ENCODE assay signal across 8 cellular contexts in the genomic region with DNA sequence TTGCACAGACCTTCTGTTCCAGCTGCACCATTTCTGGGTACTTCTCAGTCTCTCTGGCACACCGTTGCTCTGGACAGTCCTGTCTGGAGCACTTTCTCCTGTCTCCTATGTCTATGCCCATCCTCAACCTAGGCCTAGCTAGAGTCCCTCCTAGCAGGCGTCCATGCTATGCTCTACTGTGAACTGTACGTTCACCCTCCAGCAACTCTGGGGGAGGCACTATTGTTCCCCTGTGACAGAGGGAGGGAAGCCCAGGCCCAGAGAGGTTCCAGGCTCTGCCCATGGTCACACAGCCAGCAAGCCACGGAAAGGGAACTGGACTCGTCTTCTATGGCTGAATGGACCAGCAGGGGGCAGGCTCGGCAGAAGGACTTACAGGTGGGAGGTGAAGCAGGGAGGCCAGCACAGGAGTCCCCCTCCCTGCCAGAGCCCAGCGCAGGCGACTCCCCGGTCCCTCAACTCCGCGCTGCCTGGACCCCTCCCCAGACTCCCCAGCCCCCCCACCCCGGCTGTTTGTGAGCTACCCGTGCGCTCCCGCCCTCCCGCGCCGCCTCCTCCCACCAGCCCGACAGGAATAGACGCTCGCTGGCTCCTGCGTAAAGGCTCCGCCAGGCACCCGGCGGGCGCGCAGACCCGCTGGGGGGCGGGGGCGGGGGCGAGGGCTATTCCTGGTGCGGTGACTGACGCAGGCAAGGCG.
A peak's percentile ranks its signal among the peaks of the same experiment; 100 is the strongest.
DNase-seq lines count a peak whose midpoint lies in the region; ATAC-seq lines count a peak whose summit lies in the region.

No MANE protein-coding gene starts in this region.

- H3K4me1 Mint-ChIP-seq in effector memory CD8-positive, alpha-beta T cell (ENCODE audit: low read depth in 2 of 2) = peaks cover 8% of the 10 kb centered on the region in 2 donors
- peaks cover 14% of the 10 kb centered on the region for H3K4me1 Mint-ChIP-seq in stimulated activated memory B cell treated with anti-CD40 and anti-IgM and Interleukin-4, amounts not matched to agents 10 μg/mL and 1 μg/mL and 100 μg/mL, for 72 hours

- H3K9me3 Mint-ChIP-seq in effector memory CD8-positive, alpha-beta T cell = no peaks in the 10 kb centered on the region
- no peaks in the 10 kb centered on the region for H3K9me3 Mint-ChIP-seq in stimulated activated memory B cell treated with anti-CD40 and anti-IgM and Interleukin-4, amounts not matched to agents 10 μg/mL and 1 μg/mL and 100 μg/mL, for 72 hours

- DNase-seq in DMS 273 (lab: John Stamatoyannopoulos, UW; ENCODE audit: unreplicated experiment) (peak; percentile 71), DMS 273 treated with DMSO at 0.1 percent for 48 hours (lab: John Stamatoyannopoulos, UW) (no peak), NCI-H1694 (lab: John Stamatoyannopoulos, UW) (peak; percentile 44), middle frontal gyrus (ENCODE audit: extremely low spot score, low spot score) (peak; percentile 42), dedifferentiated amniotic fluid mesenchymal stem cell (ENCODE audit: extremely low spot score) (no peak)
- peak; percentile 76 to 83 for DNase-seq in activated CD4-positive, alpha-beta T cell treated with anti-CD3 and anti-CD28 coated beads, Interleukin-2, amount 50 U/mL, for 48 hours
- peak; percentile 21 to 47 (median 31) for DNase-seq in effector memory CD8-positive, alpha-beta T cell

- H3K4me3 Mint-ChIP-seq in effector memory CD8-positive, alpha-beta T cell = peak overlapping the region; percentile 59 to 71
- peak overlapping the region; percentile 67 for H3K4me3 Mint-ChIP-seq in stimulated activated memory B cell treated with anti-CD40 and anti-IgM and Interleukin-4, amounts not matched to agents 10 μg/mL and 1 μg/mL and 100 μg/mL, for 72 hours

- peaks cover 54 to 85% of the 10 kb centered on the region in 2 donors for H3K27me3 Mint-ChIP-seq in effector memory CD8-positive, alpha-beta T cell
- peaks cover 87% of the 10 kb centered on the region for H3K27me3 Mint-ChIP-seq in stimulated activated memory B cell treated with anti-CD40 and anti-IgM and Interleukin-4, amounts not matched to agents 10 μg/mL and 1 μg/mL and 100 μg/mL, for 72 hours

- peak; percentile 56 for ATAC-seq in effector memory CD8-positive, alpha-beta T cell (replicated peaks)
- ATAC-seq in stimulated activated memory B cell treated with anti-CD40 and anti-IgM and Interleukin-4, amounts not matched to agents 10 μg/mL and 1 μg/mL and 100 μg/mL, for 72 hours = peak; percentile 52

- H3K27ac Mint-ChIP-seq in effector memory CD8-positive, alpha-beta T cell = no peak overlapping the region
- H3K27ac Mint-ChIP-seq in stimulated activated memory B cell treated with anti-CD40 and anti-IgM and Interleukin-4, amounts not matched to agents 10 μg/mL and 1 μg/mL and 100 μg/mL, for 72 hours = no peak overlapping the region

- no peaks in the 10 kb centered on the region for H3K36me3 Mint-ChIP-seq in effector memory CD8-positive, alpha-beta T cell (ENCODE audit: insufficient read depth)
- H3K36me3 Mint-ChIP-seq in stimulated activated memory B cell treated with anti-CD40 and anti-IgM and Interleukin-4, amounts not matched to agents 10 μg/mL and 1 μg/mL and 100 μg/mL, for 72 hours = no peaks in the 10 kb centered on the region

Comparison
In these comparisons a context has a peak if more than half of its experiments do, and no peak if none do; other contexts are left out.
1. DNase-seq: peak in DMS 273 (single experiment), NCI-H1694 (single experiment), activated CD4-positive, alpha-beta T cell treated with anti-CD3 and anti-CD28 coated beads, Interleukin-2, amount 50 U/mL, for 48 hours (2 of 2), effector memory CD8-positive, alpha-beta T cell (3 of 3) and middle frontal gyrus (single experiment); none in DMS 273 treated with DMSO at 0.1 percent for 48 hours (single experiment) and dedifferentiated amniotic fluid mesenchymal stem cell (single experiment).